ENCODE assay signal across 9 cellular contexts in the genomic region with DNA sequence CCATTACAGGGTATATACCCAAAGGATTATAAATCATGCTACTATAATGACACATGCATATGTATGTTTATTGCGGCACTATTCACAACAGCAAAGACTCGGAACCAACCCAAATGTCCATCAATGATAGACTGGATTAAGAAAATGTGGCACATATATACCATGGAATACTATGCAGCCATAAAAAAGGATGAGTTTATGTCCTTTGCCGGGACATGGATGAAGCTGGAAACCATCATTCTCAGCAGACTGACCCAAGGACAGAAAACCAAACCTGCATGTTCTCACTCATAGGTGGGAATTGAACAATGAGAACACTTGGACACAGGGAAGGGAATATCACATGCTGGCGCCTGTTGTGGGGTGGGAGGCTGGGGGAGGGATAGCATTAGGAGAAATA. TPM values are rescaled to one million over a fixed set of nuclear protein-coding genes. Genes with fewer than 3 reads are reported as not detected.
"Had no signal": no experiment of that assay in that cellular context is flagged by ENCODE, and none has a peak within 500 bp of the region (broad histone marks: within the 10 kb centered on the region; RNA-seq: fewer than 3 reads in every experiment).

No MANE protein-coding gene starts in this region.

RNA-seq across cellular contexts. Expression of gene PTH2R, which starts 9.8 kb away (rescaled TPM):
- total RNA-seq: activated naive CD4-positive, alpha-beta T cell treated with anti-CD3 and anti-CD28 coated beads for 36 hours; activated T-cell treated with anti-CD3 and anti-CD28 coated beads, Interleukin-2, amount 50 U/mL, for 4 hours; ascending aorta; astrocyte; cardiac septum; cerebellum; chondrocyte had no signal
- polyA plus RNA-seq: aorta, cardiac muscle cell had no signal
